In the genomic region with DNA sequence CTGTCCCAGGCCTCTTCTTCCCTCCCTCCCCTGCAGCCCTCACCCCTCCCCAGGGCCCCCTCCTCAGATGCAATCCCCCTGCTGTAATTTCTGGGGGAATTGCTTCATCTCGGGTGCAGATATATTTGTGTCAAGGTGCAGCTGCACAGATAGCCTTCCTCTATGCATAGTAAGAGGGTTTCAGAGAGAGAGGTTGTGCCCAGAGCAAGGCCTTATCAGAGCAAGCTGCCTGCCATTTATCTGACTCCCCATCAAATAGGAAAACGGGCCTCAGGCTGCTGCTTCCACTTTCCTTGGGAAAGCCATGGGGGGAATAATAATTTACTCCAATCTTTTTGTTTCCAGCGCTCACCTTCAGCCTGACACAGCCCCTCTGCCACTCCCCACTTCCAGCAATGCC, we compare ENCODE assay signal across 26 cellular contexts. TPM values are rescaled to one million over a fixed set of nuclear protein-coding genes. Genes with fewer than 3 reads are reported as not detected.
"Had no signal": no experiment of that assay in that cellular context is flagged by ENCODE, and none has a peak within 500 bp of the region (broad histone marks: within the 10 kb centered on the region; RNA-seq: fewer than 3 reads in every experiment).

No MANE protein-coding gene starts in this region.

- H3K4me3 Mint-ChIP-seq: activated B cell treated with CpG ODN at 0.5 μM for 24 hours; activated CD4-positive, alpha-beta memory T cell treated with anti-CD3 and anti-CD28 coated beads for 36 hours; activated CD4-positive, alpha-beta T cell treated with anti-CD3 and anti-CD28 coated beads, Interleukin-2, amount 10 ng/mL, durations not matched to agents 24 days and 14 days; activated naive CD8-positive, alpha-beta T cell treated with anti-CD3 and anti-CD28 coated beads, Interleukin-2, amount 50 U/mL, for 24 hours; activated T-cell treated with anti-CD3 and anti-CD28 coated beads, Interleukin-2, amount 50 U/mL, for 4 hours; T-cell had no signal

- DNase-seq: activated B cell treated with CpG ODN at 0.5 μM for 24 hours; activated CD4-positive, alpha-beta memory T cell treated with anti-CD3 and anti-CD28 coated beads for 36 hours; activated CD4-positive, alpha-beta T cell treated with anti-CD3 and anti-CD28 coated beads for 1 hour; activated CD4-positive, alpha-beta T cell treated with anti-CD3 and anti-CD28 coated beads, Interleukin-2, amount 10 ng/mL, durations not matched to agents 24 days and 14 days; activated CD8-positive, alpha-beta memory T cell treated with anti-CD3 and anti-CD28 coated beads for 24 hours; activated effector memory CD4-positive, alpha-beta T cell treated with anti-CD3 and anti-CD28 coated beads, Interleukin-2, amount 50 U/mL, for 16 hours; activated naive CD4-positive, alpha-beta T cell treated with Interleukin-2 at 50 U/mL for 16 hours; activated naive CD8-positive, alpha-beta T cell treated with anti-CD3 and anti-CD28 coated beads, Interleukin-2, amount 50 U/mL, for 24 hours; activated T-cell treated with anti-CD3 and anti-CD28 coated beads, Interleukin-2, amount 50 U/mL, for 4 hours; amniotic stem cell; brain microvascular endothelial cell; MG63; MV-4-11; NCI-H1092 treated with DMSO at 0.1 percent for 48 hours; NCI-H1417 treated with DMSO at 0.1 percent for 48 hours; NCI-H1694; NCI-H2029; NCI-H2107; NCI-H510A treated with DMSO at 0.1 percent for 48 hours; NK-92 treated with Interleukin-12 subunit alpha and Interleukin-12 subunit beta, amount 100 ng/mL, for 24 hours; PC-9; SHP77 treated with DMSO at 0.1 percent for 48 hours; T-cell; T-helper 2 cell had no signal

- H3K9me3 Mint-ChIP-seq: activated B cell treated with CpG ODN at 0.5 μM for 24 hours; activated CD4-positive, alpha-beta memory T cell treated with anti-CD3 and anti-CD28 coated beads for 36 hours; activated CD4-positive, alpha-beta T cell treated with anti-CD3 and anti-CD28 coated beads, Interleukin-2, amount 10 ng/mL, durations not matched to agents 24 days and 14 days; activated naive CD8-positive, alpha-beta T cell treated with anti-CD3 and anti-CD28 coated beads, Interleukin-2, amount 50 U/mL, for 24 hours; activated T-cell treated with anti-CD3 and anti-CD28 coated beads, Interleukin-2, amount 50 U/mL, for 4 hours; T-cell had no signal

- H3K27ac ChIP-seq: brain microvascular endothelial cell, cardiac muscle cell, PC-9 had no signal

- H3K27ac Mint-ChIP-seq: activated B cell treated with CpG ODN at 0.5 μM for 24 hours; activated CD4-positive, alpha-beta memory T cell treated with anti-CD3 and anti-CD28 coated beads for 36 hours; activated CD4-positive, alpha-beta T cell treated with anti-CD3 and anti-CD28 coated beads, Interleukin-2, amount 10 ng/mL, durations not matched to agents 24 days and 14 days; activated naive CD4-positive, alpha-beta T cell treated with anti-CD3 and anti-CD28 coated beads, Interleukin-2, amount 50 U/mL, for 72 hours; activated naive CD8-positive, alpha-beta T cell treated with anti-CD3 and anti-CD28 coated beads, Interleukin-2, amount 50 U/mL, for 24 hours; T-cell had no signal

- H3K27me3 ChIP-seq: MG63 had no signal

- H3K4me1 Mint-ChIP-seq: activated B cell treated with CpG ODN at 0.5 μM for 24 hours; activated CD4-positive, alpha-beta T cell treated with anti-CD3 and anti-CD28 coated beads, Interleukin-2, amount 10 ng/mL, durations not matched to agents 24 days and 14 days; activated naive CD8-positive, alpha-beta T cell treated with anti-CD3 and anti-CD28 coated beads, Interleukin-2, amount 50 U/mL, for 24 hours; T-cell had no signal

- H3K36me3 Mint-ChIP-seq: activated CD4-positive, alpha-beta memory T cell treated with anti-CD3 and anti-CD28 coated beads for 36 hours; T-cell had no signal

- ATAC-seq: activated naive CD4-positive, alpha-beta T cell treated with anti-CD3 and anti-CD28 coated beads, Interleukin-2, amount 50 U/mL, for 72 hours; activated naive CD8-positive, alpha-beta T cell treated with anti-CD3 and anti-CD28 coated beads, Interleukin-2, amount 50 U/mL, for 24 hours; activated T-cell treated with anti-CD3 and anti-CD28 coated beads, Interleukin-2, amount 50 U/mL, for 4 hours; T-cell had no signal

- H3K4me3 ChIP-seq: cardiac muscle cell, MG63, PC-9 had no signal

- H3K9me3 ChIP-seq: MG63 had no signal

- H3K36me3 ChIP-seq: brain microvascular endothelial cell, cardiac muscle cell, MG63 had no signal

RNA-seq across cellular contexts. Expression of a gene that starts 47.3 kb away (rescaled TPM):
- total RNA-seq: activated B cell treated with CpG ODN at 0.5 μM for 24 hours; activated naive CD4-positive, alpha-beta T cell treated with anti-CD3 and anti-CD28 coated beads, Interleukin-2, amount 50 U/mL, for 72 hours; activated T-cell treated with anti-CD3 and anti-CD28 coated beads, Interleukin-2, amount 50 U/mL, for 4 hours; T-cell had no signal
